Comparison of ENCODE assay signal across 17 cellular contexts in genomic region chr13:102793583-102794355, GRCh38. TPM values are rescaled to one million over a fixed set of nuclear protein-coding genes. Genes with fewer than 3 reads are reported as not detected.
A peak's percentile ranks its signal among the peaks of the same experiment; 100 is the strongest.
DNase-seq lines count a peak whose midpoint lies in the region; ATAC-seq, FAIRE-seq and TF ChIP-seq lines count a peak whose summit lies in the region.
"Had no signal": no experiment of that assay in that cellular context is flagged by ENCODE, and none has a peak within 500 bp of the region (broad histone marks: within the 10 kb centered on the region; RNA-seq: fewer than 3 reads in every experiment).

No MANE protein-coding gene starts in this region.

- peaks cover 17% of the 10 kb centered on the region for H3K36me3 Mint-ChIP-seq in GM23338 (ENCODE audit: low read depth)

- H2BK15ac ChIP-seq in H1 (ENCODE audit: low read length): no peak overlapping the region

- H2BK5ac ChIP-seq in H1 (ENCODE audit: low read depth, low read length): no peak overlapping the region

- peak overlapping the region; percentile 40 for H3K27ac ChIP-seq in GM23338 (ENCODE audit: low read depth)
- peak overlapping the region; percentile 77 for H3K27ac ChIP-seq in HUES48 (ENCODE audit: low read depth, low read length)
- H3K27ac ChIP-seq in H1 (ENCODE audit: low read depth, low read length): no peak overlapping the region
- H3K27ac ChIP-seq: BLaER1 had no signal

- H3K9me3 Mint-ChIP-seq in GM23338: no peaks in the 10 kb centered on the region
- H3K9me3 Mint-ChIP-seq: CD8-positive, alpha-beta memory T cell; HFFc6 had no signal

- no peak overlapping the region for H2BK120ac ChIP-seq in H1 (replicated peaks; ENCODE audit: low read depth, low read length)

- 51% methylated on average over 9 of the region's 9 CpGs; no CpG with 5 or more reads in 1 of the 2 experiments for WGBS in H1 (ENCODE audit: extremely low coverage in 1 of 2, insufficient coverage in 1 of 2, insufficient read length in 1 of 2, insufficient replicate concordance in 2 of 2, low coverage in 1 of 2, low lambda C conversion rate in 2 of 2, missing lambda C conversion rate in 1 of 2), 2 experiments

- H3K79me2 ChIP-seq in GM23338 (replicated peaks; ENCODE audit: insufficient read depth) (peaks cover 9% of the 10 kb centered on the region; the same call in 1 of the 2 replicates), H1 (ENCODE audit: control insufficient read depth in 1 of 2, insufficient read depth in 2 of 2, low read length in 2 of 2) (no peaks in the 10 kb centered on the region)

- H3F3A ChIP-seq in GM23338 (replicated peaks; ENCODE audit: low read depth): no peaks in the 10 kb centered on the region; the same call in 1 of the 2 replicates

- H2BK12ac ChIP-seq in H1 (ENCODE audit: low read depth, low read length): peak overlapping the region; percentile 89; the same call in 1 of the 2 replicates

- H2AFZ ChIP-seq in GM23338 (no peak overlapping the region), H1 (ENCODE audit: low read length) (no peak overlapping the region)

- no peak overlapping the region for H3K56ac ChIP-seq in H1 (replicated peaks; ENCODE audit: insufficient read length, low read depth, low read length)

- POLR2A ChIA-PET in H1 (lab: Charles Lee; ENCODE audit: partially characterized antibody): no interaction called here

- peaks cover 24% of the 10 kb centered on the region for H3K4me1 Mint-ChIP-seq in GM23338

- H3K9me3 ChIP-seq in HUES48 (ENCODE audit: control insufficient read depth, insufficient read depth, low read length): no peaks in the 10 kb centered on the region
- no peaks in the 10 kb centered on the region for H3K9me3 ChIP-seq in H1 (ENCODE audit: insufficient read depth in 2 of 2, low read depth in 1 of 2, low read length in 1 of 2)
- H3K9me3 ChIP-seq: Caco-2 had no signal

- H4K91ac ChIP-seq in H1 (replicated peaks; ENCODE audit: insufficient read length, low read length): no peak overlapping the region

- H3K4me3 ChIP-seq in GM23338 (peak overlapping the region; percentile 21), HUES48 (ENCODE audit: low read depth, low read length) (no peak overlapping the region; the same call in 1 of the 2 replicates), H1 (ENCODE audit: extremely low read depth in 1 of 4, insufficient read depth in 2 of 4, low read depth in 3 of 4, low read length in 4 of 4) (peak overlapping the region in 1 of 4 experiments; percentile 22; a peak in 1 of 8 replicates)
- H3K4me3 ChIP-seq: BLaER1 had no signal

- TF ChIP-seq CTCF in GM23338 (conservative IDR thresholded peaks at IDR 0.05; ENCODE audit: low read depth in 2 of 2) (no peak), H1 (IDR thresholded peaks at IDR 0.05; ENCODE audit: control extremely low read depth in 1 of 3, insufficient read depth in 1 of 3, low read depth in 1 of 3, low read length in 3 of 3) (no peak)

- intact Hi-C loops in cardiac septum (cut with DNase I): no loop called here

- H3K27me3 ChIP-seq in GM23338 (ENCODE audit: insufficient read depth): peaks cover 20% of the 10 kb centered on the region
- peaks cover 6% of the 10 kb centered on the region; the same call in 1 of the 2 replicates for H3K27me3 ChIP-seq in HUES48 (ENCODE audit: control insufficient read depth, insufficient read depth, low read length)
- no peaks in the 10 kb centered on the region; a peak in 2 of 7 replicates for H3K27me3 ChIP-seq in H1 (replicated peaks in 1 of 4; ENCODE audit: control insufficient read depth in 3 of 4, extremely low read depth in 1 of 4, insufficient read depth in 3 of 4, low read length in 3 of 4)

- CTCF ChIA-PET in H1 (lab: Charles Lee; ENCODE audit: partially characterized antibody): interaction anchor here (0.9 to 1.6 kb wide), 3 partner anchors 30 to 201 kb away, joined by 3 read pairs; partner anchors contain the start of gene TPP2

- no peak overlapping the region for H2BK20ac ChIP-seq in H1 (ENCODE audit: low read length)

- no peaks in the 10 kb centered on the region for H3K9me2 ChIP-seq in GM23338 (ENCODE audit: insufficient read depth)

- no peak for TF ChIP-seq RAD21 in H1 (IDR thresholded peaks at IDR 0.05 in 1 of 2, conservative IDR thresholded peaks at IDR 0.05 in 1 of 2; ENCODE audit: low read depth in 2 of 2, low read length in 2 of 2)

- no peak overlapping the region for H3K27ac Mint-ChIP-seq in GM23338
- H3K27ac Mint-ChIP-seq: CD8-positive, alpha-beta memory T cell; HFFc6 had no signal

- FAIRE-seq in H1 (lab: Jason Lieb, UNC): peak; percentile 39
- FAIRE-seq: GM12892 had no signal

- H4K8ac ChIP-seq in H1 (ENCODE audit: extremely low read depth, insufficient read depth, low read length): no peak overlapping the region

- H3K4me2 ChIP-seq in GM23338: peak overlapping the region; percentile 5
- peak overlapping the region; percentile 16 to 46; a peak in 3 of 4 replicates for H3K4me2 ChIP-seq in H1 (ENCODE audit: insufficient read depth in 1 of 2, low read depth in 2 of 2, low read length in 2 of 2)
- H3K4me2 ChIP-seq: BLaER1 had no signal

- H3K18ac ChIP-seq in H1 (ENCODE audit: extremely low read depth, low read length): no peak overlapping the region

- DNase-seq in GM23338 (ENCODE audit: low spot score) (peak; percentile 64), H1 (ENCODE audit: low read depth in 1 of 2, low spot score in 2 of 2) (no peak), iPS-NIHi11 (ENCODE audit: low spot score) (peak; percentile 12), mucosa of gallbladder (ENCODE audit: low spot score) (no peak), cardiac septum (ENCODE audit: low spot score) (no peak)
- DNase-seq in stimulated activated CD4-positive, alpha-beta T cell treated with anti-CD3 and anti-CD28 coated beads, Interleukin-2, amount 100 ng/mL, for 24 hours: no peak
- DNase-seq: 8988T; AML-193; Caco-2; CD8-positive, alpha-beta memory T cell; DND-41; GDM1; HCEC 1CT; HFFc6 had no signal

- H3K14ac ChIP-seq in H1 (ENCODE audit: insufficient read length): no peak overlapping the region

- H3K9ac ChIP-seq in HUES48 (ENCODE audit: low read depth, low read length) (no peak overlapping the region), H1 (replicated peaks in 1 of 4; ENCODE audit: extremely low read depth in 1 of 4, low read depth in 3 of 4, low read length in 3 of 4) (no peak overlapping the region)
- H3K9ac ChIP-seq: BLaER1 had no signal

- no peak overlapping the region for H4K5ac ChIP-seq in H1 (ENCODE audit: insufficient read length, low read depth, low read length)

- no peak for TF ChIP-seq EP300 in H1 (IDR thresholded peaks at IDR 0.05; ENCODE audit: borderline replicate concordance in 1 of 2, low read depth in 2 of 2, low read length in 2 of 2)

- H3K79me1 ChIP-seq in H1 (ENCODE audit: low read depth, low read length): no peaks in the 10 kb centered on the region

- 0 out of 2 replicates have a peak, but pooled peaks cover 2% of the 10 kb centered on the region for H3K23me2 ChIP-seq in H1 (ENCODE audit: low read depth, low read length)

- H3K23ac ChIP-seq in H1 (ENCODE audit: insufficient read length): no peak overlapping the region

- H3K4me1 ChIP-seq in GM23338 (ENCODE audit: insufficient read depth) (peaks cover 30% of the 10 kb centered on the region), HUES48 (ENCODE audit: control insufficient read depth, insufficient read depth, low read length) (peaks cover 18% of the 10 kb centered on the region), H1 (replicated peaks in 1 of 4; ENCODE audit: control insufficient read depth in 3 of 4, insufficient read depth in 4 of 4, low read length in 3 of 4) (peaks cover 0 to 11% (median 6%) of the 10 kb centered on the region in 4 experiments; a peak in 3 of 7 replicates)
- H3K4me1 ChIP-seq: BLaER1, Caco-2 had no signal

- no peak overlapping the region for H3K4ac ChIP-seq in H1 (replicated peaks; ENCODE audit: insufficient read length, low read depth, low read length)

- no peak for TF ChIP-seq POLR2A in H1 (IDR thresholded peaks at IDR 0.05; ENCODE audit: control extremely low read depth in 1 of 2, low read depth in 2 of 2, low read length in 2 of 2)

- peaks cover 3% of the 10 kb centered on the region; the same call in 1 of the 2 replicates for H3K36me3 ChIP-seq in GM23338 (ENCODE audit: insufficient read depth)
- peaks cover 37% of the 10 kb centered on the region for H3K36me3 ChIP-seq in HUES48 (ENCODE audit: control insufficient read depth, insufficient read depth, low read length)
- peaks cover 0 to 15% (median 3%) of the 10 kb centered on the region in 4 experiments; a peak in 3 of 8 replicates for H3K36me3 ChIP-seq in H1 (ENCODE audit: control insufficient read depth in 2 of 4, insufficient read depth in 4 of 4, low read length in 3 of 4)
- H3K36me3 ChIP-seq: BLaER1 had no signal

- no peak overlapping the region for H2AK5ac ChIP-seq in H1 (ENCODE audit: low read depth, low read length)

- peak; percentile 95 for ATAC-seq in GM23338

- H3K4me3 Mint-ChIP-seq in GM23338: peak overlapping the region; percentile 27
- H3K4me3 Mint-ChIP-seq: CD8-positive, alpha-beta memory T cell; HFFc6 had no signal

- H4K20me1 ChIP-seq in GM23338 (replicated peaks; ENCODE audit: insufficient read depth) (peaks cover 6% of the 10 kb centered on the region; the same call in 1 of the 2 replicates), H1 (replicated peaks in 1 of 2; ENCODE audit: control insufficient read depth in 1 of 2, insufficient read depth in 2 of 2, low read length in 2 of 2) (peaks cover 0 to 2% of the 10 kb centered on the region in 2 experiments)
- H4K20me1 ChIP-seq: BLaER1 had no signal

- H3K27me3 Mint-ChIP-seq in GM23338 (ENCODE audit: insufficient read depth, low read depth, poor library complexity): peaks cover 11% of the 10 kb centered on the region

RNA-seq across cellular contexts. Expression of gene POGLUT2, which starts 5.0 kb away (rescaled TPM):
- total RNA-seq in GM23338 (2014; rRNA removed; shearing (Covaris generic)): 17.5 and 24.7 TPM in 2 replicates
- polyA plus RNA-seq in GM23338 (2016; fragmentation: Nextera tagmentation; extraction: Ambion mirVana): 14.6 and 16.3 TPM in 2 replicates
- total RNA-seq in H1 (2021; fragmentation: NEBNext Ultra II Directional; extraction: Animal tissue kit (Norgen Biotek cat#: 25700)): 20.1 and 22.3 TPM in 2 replicates
- 9.4 and 9.9 TPM in 2 replicates for polyA plus RNA-seq in H1 (2011; rRNA removed)
- 12.3 TPM for polyA plus RNA-seq in H1 (2011; cell fraction: cytosol; rRNA removed)
- 7.0 TPM for polyA plus RNA-seq in H1 (2011; cell fraction: nucleus; rRNA removed)
- 12.0 to 17.6 TPM (median 12.9 TPM) in 4 replicates for polyA plus RNA-seq in H1 (2012, experiment 1 of 2)
- 5.2 TPM for polyA plus RNA-seq in H1 (2012, experiment 2 of 2)
- polyA plus RNA-seq in H1 (2013, experiment 1 of 2): 30.0 TPM
- 34.1 TPM for polyA plus RNA-seq in H1 (2013, experiment 2 of 2)
- polyA minus RNA-seq in H1 (2011; rRNA and poly(A)+ RNA removed): 6.1 and 8.0 TPM in 2 replicates
- 5.1 TPM for polyA minus RNA-seq in H1 (2011; cell fraction: cytosol; rRNA and poly(A)+ RNA removed)
- 8.6 TPM for polyA minus RNA-seq in H1 (2011; cell fraction: nucleus; rRNA and poly(A)+ RNA removed)
- 6.4 TPM for total RNA-seq in mucosa of gallbladder
- total RNA-seq in cardiac septum: 2.3 TPM

RNA-seq across cellular contexts. Expression of gene BIVM, which starts 5.2 kb away (rescaled TPM):
- total RNA-seq in GM23338 (2014; rRNA removed; shearing (Covaris generic)): 4.2 and 4.3 TPM in 2 replicates
- polyA plus RNA-seq in GM23338 (2016; fragmentation: Nextera tagmentation; extraction: Ambion mirVana): 2.3 and 3.2 TPM in 2 replicates
- total RNA-seq in H1 (2021; fragmentation: NEBNext Ultra II Directional; extraction: Animal tissue kit (Norgen Biotek cat#: 25700)): 5.4 and 5.5 TPM in 2 replicates
- polyA plus RNA-seq in H1 (2011; rRNA removed): 1.3 and 1.8 TPM in 2 replicates
- 2.7 TPM for polyA plus RNA-seq in H1 (2011; cell fraction: cytosol; rRNA removed)
- polyA plus RNA-seq in H1 (2011; cell fraction: nucleus; rRNA removed): 1.6 TPM
- polyA plus RNA-seq in H1 (2012, experiment 1 of 2): 2.0 to 3.8 TPM (median 2.3 TPM) in 4 replicates
- 0.31 TPM for polyA plus RNA-seq in H1 (2012, experiment 2 of 2)
- 5.0 TPM for polyA plus RNA-seq in H1 (2013, experiment 1 of 2)
- 4.7 TPM for polyA plus RNA-seq in H1 (2013, experiment 2 of 2)
- 0.85 and 1.4 TPM in 2 replicates for polyA minus RNA-seq in H1 (2011; rRNA and poly(A)+ RNA removed)
- polyA minus RNA-seq in H1 (2011; cell fraction: cytosol; rRNA and poly(A)+ RNA removed): 1.5 TPM
- polyA minus RNA-seq in H1 (2011; cell fraction: nucleus; rRNA and poly(A)+ RNA removed): 4.6 TPM
- 23.8 TPM for total RNA-seq in mucosa of gallbladder
- 30.4 TPM for total RNA-seq in cardiac septum

RNA-seq across cellular contexts. Expression of gene TEX30, which starts 20.2 kb away (rescaled TPM):
- total RNA-seq in GM23338 (2014; rRNA removed; shearing (Covaris generic)): 6.3 and 10.5 TPM in 2 replicates
- 28.2 and 30.3 TPM in 2 replicates for polyA plus RNA-seq in GM23338 (2016; fragmentation: Nextera tagmentation; extraction: Ambion mirVana)
- 8.5 and 10.3 TPM in 2 replicates for total RNA-seq in H1 (2021; fragmentation: NEBNext Ultra II Directional; extraction: Animal tissue kit (Norgen Biotek cat#: 25700))
- polyA plus RNA-seq in H1 (2011; rRNA removed): 2.9 and 6.5 TPM in 2 replicates
- polyA plus RNA-seq in H1 (2011; cell fraction: cytosol; rRNA removed): 7.6 TPM
- polyA plus RNA-seq in H1 (2011; cell fraction: nucleus; rRNA removed): 1.7 TPM
- 4.8 to 8.8 TPM (median 5.4 TPM) in 4 replicates for polyA plus RNA-seq in H1 (2012, experiment 1 of 2)
- 3.3 TPM for polyA plus RNA-seq in H1 (2012, experiment 2 of 2)
- 5.1 TPM for polyA plus RNA-seq in H1 (2013, experiment 1 of 2)
- polyA plus RNA-seq in H1 (2013, experiment 2 of 2): 4.7 TPM
- polyA minus RNA-seq in H1 (2011; rRNA and poly(A)+ RNA removed): 1.5 and 2.7 TPM in 2 replicates
- 2.5 TPM for polyA minus RNA-seq in H1 (2011; cell fraction: cytosol; rRNA and poly(A)+ RNA removed)
- polyA minus RNA-seq in H1 (2011; cell fraction: nucleus; rRNA and poly(A)+ RNA removed): 3.5 TPM
- 7.2 TPM for total RNA-seq in mucosa of gallbladder
- total RNA-seq in cardiac septum: 5.9 TPM

RNA-seq across cellular contexts. Expression of gene ERCC5, which starts 52.1 kb away (rescaled TPM):
- total RNA-seq in GM23338 (2014; rRNA removed; shearing (Covaris generic)): 25.4 and 33.0 TPM in 2 replicates
- polyA plus RNA-seq in GM23338 (2016; fragmentation: Nextera tagmentation; extraction: Ambion mirVana): 21.9 and 26.2 TPM in 2 replicates
- 24.4 and 28.3 TPM in 2 replicates for total RNA-seq in H1 (2021; fragmentation: NEBNext Ultra II Directional; extraction: Animal tissue kit (Norgen Biotek cat#: 25700))
- polyA plus RNA-seq in H1 (2011; rRNA removed): 3.7 and 3.8 TPM in 2 replicates
- 6.1 TPM for polyA plus RNA-seq in H1 (2011; cell fraction: cytosol; rRNA removed)
- polyA plus RNA-seq in H1 (2011; cell fraction: nucleus; rRNA removed): 8.6 TPM
- polyA plus RNA-seq in H1 (2012, experiment 1 of 2): 11.5 to 17.6 TPM (median 15.3 TPM) in 4 replicates
- 0.89 TPM for polyA plus RNA-seq in H1 (2012, experiment 2 of 2)
- polyA plus RNA-seq in H1 (2013, experiment 1 of 2): 18.0 TPM
- polyA plus RNA-seq in H1 (2013, experiment 2 of 2): 17.3 TPM
- polyA minus RNA-seq in H1 (2011; rRNA and poly(A)+ RNA removed): 5.0 and 8.5 TPM in 2 replicates
- polyA minus RNA-seq in H1 (2011; cell fraction: cytosol; rRNA and poly(A)+ RNA removed): 6.2 TPM
- 8.1 TPM for polyA minus RNA-seq in H1 (2011; cell fraction: nucleus; rRNA and poly(A)+ RNA removed)
- total RNA-seq in mucosa of gallbladder: 59.6 TPM
- total RNA-seq in cardiac septum: 36.5 TPM

Comparison
In these comparisons a context has a peak if more than half of its experiments do, and no peak if none do; other contexts are left out.
1. DNase-seq: peak in GM23338 (single experiment) and iPS-NIHi11 (single experiment); none in H1 (0 of 2), stimulated activated CD4-positive, alpha-beta T cell treated with anti-CD3 and anti-CD28 coated beads, Interleukin-2, amount 100 ng/mL, for 24 hours (0 of 2), mucosa of gallbladder (single experiment) and cardiac septum (single experiment).